In the genomic region with DNA sequence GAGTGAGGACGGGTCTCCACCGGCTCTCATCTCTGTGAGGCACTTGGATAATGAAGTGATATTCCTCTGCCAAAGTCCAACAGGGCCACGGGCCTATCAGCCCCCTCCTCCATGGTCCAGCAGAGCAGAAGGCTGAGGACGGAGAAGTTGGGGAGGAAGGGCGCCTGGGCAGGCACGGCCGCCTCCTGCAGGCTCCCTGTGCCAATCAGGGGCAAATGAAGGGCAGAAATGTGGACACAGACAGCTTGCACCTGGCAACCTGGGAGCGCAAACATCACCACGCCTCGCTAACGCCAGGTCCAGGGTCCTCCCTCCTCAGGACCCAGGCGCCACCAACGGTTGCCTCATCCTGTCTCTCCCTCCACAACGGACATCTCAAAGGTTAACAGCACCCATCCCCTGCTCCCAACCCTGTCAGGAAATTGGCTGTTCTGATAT, we compare ENCODE assay signal across 9 cellular contexts. TPM values are rescaled to one million over a fixed set of nuclear protein-coding genes. Genes with fewer than 3 reads are reported as not detected.
DNase-seq lines count a peak whose midpoint lies in the region; ATAC-seq and TF ChIP-seq lines count a peak whose summit lies in the region.
"Had no signal": no experiment of that assay in that cellular context is flagged by ENCODE, and none has a peak within 500 bp of the region (broad histone marks: within the 10 kb centered on the region; RNA-seq: fewer than 3 reads in every experiment).

No MANE protein-coding gene starts in this region.

- no peaks in the 10 kb centered on the region for H3K36me3 Mint-ChIP-seq in memory B cell
- peaks cover 10% of the 10 kb centered on the region for H3K36me3 Mint-ChIP-seq in CD8-positive, alpha-beta T cell

- ATAC-seq in right cardiac atrium = no peak
- ATAC-seq in memory B cell (ENCODE audit: low read depth) = no peak
- ATAC-seq in CD8-positive, alpha-beta T cell = no peak

- CTCF ChIA-PET in CD8-positive, alpha-beta T cell (lab: Charles Lee) = interaction anchor here (0.6 to 0.8 kb wide), 2 partner anchors 27 to 150 kb away, joined by 3 read pairs; no protein-coding TSS in a partner anchor

- no peak for TF ChIP-seq CTCF in uterus (IDR thresholded peaks at IDR 0.05)
- TF ChIP-seq CTCF in CD8-positive, alpha-beta T cell (IDR thresholded peaks at IDR 0.05) = no peak

- H3K4me3 ChIP-seq in right cardiac atrium (ENCODE audit: low read length) (no peak overlapping the region), SK-N-MC (no peak overlapping the region), uterus (no peak overlapping the region)
- no peak overlapping the region for H3K4me3 ChIP-seq in CD8-positive, alpha-beta T cell (ENCODE audit: low read depth, low read length)

- DNase-seq in right cardiac atrium (peak in 2 of 3 donors; percentile 66 to 69), cardiac septum (ENCODE audit: low spot score) (no peak), SK-N-MC (ENCODE audit: low read depth, low spot score) (no peak), memory B cell (ENCODE audit: low spot score in 2 of 2) (no peak), uterus (no peak)
- no peak for DNase-seq in stimulated activated CD4-positive, alpha-beta T cell treated with anti-CD3 and anti-CD28 coated beads, Interleukin-2, amount 100 ng/mL, for 48 hours
- no peak for DNase-seq in CD8-positive, alpha-beta T cell
- no peak for DNase-seq in central memory CD4-positive, alpha-beta T cell
- DNase-seq: DMS 273 treated with DMSO at 0.1 percent for 48 hours had no signal

- H3K27me3 Mint-ChIP-seq in memory B cell = no peaks in the 10 kb centered on the region
- H3K27me3 Mint-ChIP-seq in CD8-positive, alpha-beta T cell (ENCODE audit: low read depth) = no peaks in the 10 kb centered on the region

- peaks cover 2% of the 10 kb centered on the region; the same call in 1 of the 2 replicates for H3K36me3 ChIP-seq in SK-N-MC (ENCODE audit: insufficient read depth, low read length)
- no peaks in the 10 kb centered on the region for H3K36me3 ChIP-seq in uterus
- peaks cover 3% of the 10 kb centered on the region for H3K36me3 ChIP-seq in CD8-positive, alpha-beta T cell (ENCODE audit: insufficient read depth, low read length)

- no peak overlapping the region for H3K9ac ChIP-seq in SK-N-MC (ENCODE audit: insufficient read length)

- peaks cover 69% of the 10 kb centered on the region for H3K4me1 ChIP-seq in right cardiac atrium (ENCODE audit: control insufficient read depth, insufficient read depth, low read length)
- H3K4me1 ChIP-seq in uterus = peaks cover 7 to 63% of the 10 kb centered on the region in 2 donors
- peaks cover 66% of the 10 kb centered on the region for H3K4me1 ChIP-seq in CD8-positive, alpha-beta T cell (ENCODE audit: insufficient read depth, low read length)

- H3K9me3 ChIP-seq in right cardiac atrium (ENCODE audit: control insufficient read depth, low read length) (no peaks in the 10 kb centered on the region), SK-N-MC (ENCODE audit: low read depth, low read length) (no peaks in the 10 kb centered on the region), uterus (no peaks in the 10 kb centered on the region)
- no peaks in the 10 kb centered on the region for H3K9me3 ChIP-seq in CD8-positive, alpha-beta T cell (ENCODE audit: low read length)

- H3K27me3 ChIP-seq in right cardiac atrium (ENCODE audit: control insufficient read depth, insufficient read depth) = no peaks in the 10 kb centered on the region
- H3K27me3 ChIP-seq in uterus = no peaks in the 10 kb centered on the region
- no peaks in the 10 kb centered on the region for H3K27me3 ChIP-seq in CD8-positive, alpha-beta T cell (ENCODE audit: insufficient read depth, low read length)

- no peaks in the 10 kb centered on the region for H3K9me3 Mint-ChIP-seq in memory B cell
- no peaks in the 10 kb centered on the region for H3K9me3 Mint-ChIP-seq in CD8-positive, alpha-beta T cell

- no peak for TF ChIP-seq POLR2A in uterus (IDR thresholded peaks at IDR 0.05)

- H3K27ac Mint-ChIP-seq in memory B cell = peak overlapping the region; percentile 35
- no peak overlapping the region for H3K27ac Mint-ChIP-seq in CD8-positive, alpha-beta T cell

- POLR2A ChIA-PET in CD8-positive, alpha-beta T cell (lab: Charles Lee) = interaction anchor here (2.6 kb wide), 1 partner anchor 15 kb away, joined by 12 read pairs; no protein-coding TSS in a partner anchor

- no peak overlapping the region for H3K4me3 Mint-ChIP-seq in memory B cell
- H3K4me3 Mint-ChIP-seq in CD8-positive, alpha-beta T cell = no peak overlapping the region

- intact Hi-C loops in right cardiac atrium (cut with DNase I) (loop anchor here in 1 of 4 donors (5.0 kb wide), 1 partner anchor 74 kb away; no protein-coding TSS in a partner anchor), cardiac septum (cut with DNase I) (no loop called here), uterus (cut with DNase I; ENCODE audit: low total_unique reads) (no loop called here)
- intact Hi-C loops in CD8-positive, alpha-beta T cell (cut with DNase I, micrococcal nuclease) = loop anchor here (10.0 kb wide), 2 partner anchors 48 to 488 kb away; no protein-coding TSS in a partner anchor

- peaks cover 56% of the 10 kb centered on the region for H3K4me1 Mint-ChIP-seq in memory B cell
- peaks cover 91% of the 10 kb centered on the region for H3K4me1 Mint-ChIP-seq in CD8-positive, alpha-beta T cell (ENCODE audit: low read depth)

- H3K27ac ChIP-seq in right cardiac atrium (ENCODE audit: low read length) (peak overlapping the region; percentile 32), SK-N-MC (peak overlapping the region; percentile 74), uterus (peak overlapping the region; percentile 2 to 22)
- no peak overlapping the region for H3K27ac ChIP-seq in CD8-positive, alpha-beta T cell (ENCODE audit: low read depth, low read length)

- WGBS in right cardiac atrium = 42% methylated on average over 14 of the region's 14 CpGs

RNA-seq across cellular contexts. Expression of gene SMAD7, which starts 24.3 kb away (rescaled TPM):
- 10 to 100 TPM; 66.3 to 97.6 (median 94.3) TPM for total RNA-seq in right cardiac atrium
- 34.8 TPM for polyA plus RNA-seq in right cardiac atrium
- 42.4 TPM for total RNA-seq in cardiac septum
- 10 to 100 TPM; 22.4 to 48.4 (median 29.3) TPM for total RNA-seq in uterus
- 100 to 1,000 TPM; 227 to 236 TPM for total RNA-seq in CD8-positive, alpha-beta T cell

Comparison
In these comparisons a context has a peak if more than half of its experiments do, and no peak if none do; other contexts are left out.
1. DNase-seq: peak in right cardiac atrium (2 of 3); none in cardiac septum (single experiment), SK-N-MC (single experiment), memory B cell (0 of 2), uterus (0 of 2), stimulated activated CD4-positive, alpha-beta T cell treated with anti-CD3 and anti-CD28 coated beads, Interleukin-2, amount 100 ng/mL, for 48 hours (0 of 2), CD8-positive, alpha-beta T cell (0 of 7) and central memory CD4-positive, alpha-beta T cell (single experiment).
2. intact Hi-C loops: an anchor here in CD8-positive, alpha-beta T cell (10.0 kb wide); none called in cardiac septum and uterus.